In the genomic region with DNA sequence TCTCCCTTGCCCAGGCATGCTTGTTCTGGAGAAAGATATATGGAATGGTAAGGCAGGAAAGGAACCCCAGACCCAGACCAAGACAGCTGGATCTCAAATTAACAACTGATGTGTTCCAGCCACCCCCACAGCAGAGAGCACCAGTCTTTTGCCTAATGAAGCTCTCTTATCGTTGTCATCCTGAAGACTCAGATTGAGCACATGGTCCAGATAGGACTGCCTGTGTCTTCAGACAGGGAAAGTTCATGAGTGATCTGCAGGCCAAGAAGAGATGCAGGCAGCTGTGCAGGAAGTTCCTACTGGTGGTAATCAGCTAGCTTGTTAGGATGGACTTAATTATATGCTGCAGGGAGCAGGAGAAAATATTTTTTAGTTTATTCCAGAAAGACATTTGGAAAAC, we compare ENCODE assay signal across 22 cellular contexts. TPM values are rescaled to one million over a fixed set of nuclear protein-coding genes. Genes with fewer than 3 reads are reported as not detected.
DNase-seq lines count a peak whose midpoint lies in the region; ATAC-seq and TF ChIP-seq lines count a peak whose summit lies in the region.
"Had no signal": no experiment of that assay in that cellular context is flagged by ENCODE, and none has a peak within 500 bp of the region (broad histone marks: within the 10 kb centered on the region; RNA-seq: fewer than 3 reads in every experiment).

No MANE protein-coding gene starts in this region.

- H3K9me3 ChIP-seq in adipocyte (ENCODE audit: control insufficient read depth, low read length): no peaks in the 10 kb centered on the region

- H3K4me1 ChIP-seq in adipocyte (ENCODE audit: control insufficient read depth, insufficient read depth, low read length): peaks cover 25% of the 10 kb centered on the region
- H3K4me1 ChIP-seq: neural progenitor cell had no signal

- DNase-seq in AG09319 (ENCODE audit: extremely low read depth, low read depth) (peak; percentile 28), GM04504 (ENCODE audit: low read depth) (peak; percentile 27), adipocyte (ENCODE audit: low read depth) (peak; percentile 5), foreskin fibroblast (peak; percentile 46 to 70), dorsolateral prefrontal cortex (no peak), RKO (ENCODE audit: low spot score) (no peak)
- DNase-seq: ACHN; activated naive CD4-positive, alpha-beta T cell treated with anti-CD3 and anti-CD28 coated beads, Interleukin-2, amount 50 U/mL, for 16 hours; anterior cingulate cortex; NCI-H146; NCI-H526; RPMI8226; stimulated activated CD8-positive, alpha-beta memory T cell treated with anti-CD3 and anti-CD28 coated beads, Interleukin-4, amount 100 ng/mL, for 48 hours; T-helper 9 cell had no signal

- no peaks in the 10 kb centered on the region for H3K36me3 ChIP-seq in adipocyte (ENCODE audit: control insufficient read depth, insufficient read depth, low read length, severe bottlenecking)
- H3K36me3 ChIP-seq: neural progenitor cell, tibial nerve had no signal

- no peak for TF ChIP-seq CTCF in AG09319 (IDR thresholded peaks at IDR 0.05; ENCODE audit: low read depth, low read length)
- TF ChIP-seq CTCF in foreskin fibroblast (IDR thresholded peaks at IDR 0.05; ENCODE audit: low read depth, low read length): no peak
- TF ChIP-seq CTCF in dorsolateral prefrontal cortex (IDR thresholded peaks at IDR 0.05 in 54 of 56, conservative IDR thresholded peaks at IDR 0.05 in 2 of 56; ENCODE audit: low read depth in 1 of 56, partially characterized antibody in 56 of 56): no peak

- no peak overlapping the region for H3K4me3 ChIP-seq in adipocyte (ENCODE audit: low read length)
- H3K4me3 ChIP-seq in foreskin fibroblast (ENCODE audit: low read depth in 1 of 2, low read length in 2 of 2): no peak overlapping the region
- no peak overlapping the region for H3K4me3 ChIP-seq in dorsolateral prefrontal cortex
- H3K4me3 ChIP-seq: neural progenitor cell, tibial nerve had no signal

- intact Hi-C loops in dorsolateral prefrontal cortex (cut with DNase I): no loop called here

- H3K27me3 ChIP-seq in adipocyte (replicated peaks; ENCODE audit: control insufficient read depth, insufficient read depth, low read length): no peaks in the 10 kb centered on the region
- H3K27me3 ChIP-seq in dorsolateral prefrontal cortex: no peaks in the 10 kb centered on the region
- H3K27me3 ChIP-seq: neural progenitor cell, tibial nerve had no signal

- no peak for ATAC-seq in HG03460 (IDR thresholded peaks at IDR 0.05; ENCODE audit: unreplicated experiment)
- ATAC-seq in GM21381 (IDR thresholded peaks at IDR 0.05; ENCODE audit: unreplicated experiment): no peak
- ATAC-seq: WTC11 had no signal

- no peak overlapping the region for H3K9ac ChIP-seq in adipocyte (ENCODE audit: low read length)
- H3K9ac ChIP-seq: KMS-11, neural progenitor cell had no signal

- no peak overlapping the region for H3K27ac ChIP-seq in dorsolateral prefrontal cortex
- H3K27ac ChIP-seq: epithelial cell of prostate, KMS-11, neural progenitor cell, tibial nerve had no signal

RNA-seq across cellular contexts. Expression of gene PPP2R3A, which starts 53.3 kb away (rescaled TPM):
- 10 to 100 TPM in 110 of 120 experiments, 1 to 10 TPM in 10; 7.2 to 32.1 (median 14.4) TPM for total RNA-seq in dorsolateral prefrontal cortex
- total RNA-seq: activated T-helper 1 cell treated with anti-CD3 and anti-CD28 coated beads, Interleukin-12 subunit alpha, Interleukin-12 subunit beta, Interleukin-2, Interleukin-4 antibody, amounts not matched to agents 30 ng/mL and 10 ng/mL and 1 ng/mL, durations not matched to agents 14 hours and 24 hours and 36 hours had no signal

Comparison
In these comparisons a context has a peak if more than half of its experiments do, and no peak if none do; other contexts are left out.
1. DNase-seq: peak in AG09319 (single experiment), GM04504 (single experiment), adipocyte (single experiment) and foreskin fibroblast (2 of 2); none in dorsolateral prefrontal cortex (0 of 10) and RKO (single experiment).